In genomic region chr5:32210151-32210550, GRCh38 we compare ENCODE assay signal across 19 cellular contexts. TPM values are rescaled to one million over a fixed set of nuclear protein-coding genes. Genes with fewer than 3 reads are reported as not detected.
DNase-seq lines count a peak whose midpoint lies in the region; ATAC-seq lines count a peak whose summit lies in the region.
"Had no signal": no experiment of that assay in that cellular context is flagged by ENCODE, and none has a peak within 500 bp of the region (broad histone marks: within the 10 kb centered on the region; RNA-seq: fewer than 3 reads in every experiment).

No MANE protein-coding gene starts in this region.

- no peak for DNase-seq in activated naive CD4-positive, alpha-beta T cell treated with anti-CD3 and anti-CD28 coated beads, Interleukin-2, amount 50 U/mL, for 16 hours
- DNase-seq in NCI-H146 (lab: John Stamatoyannopoulos, UW), result peak; percentile 42
- no peak for DNase-seq in activated naive CD8-positive, alpha-beta T cell treated with anti-CD3 and anti-CD28 coated beads for 36 hours
- no peak for DNase-seq in stimulated activated CD4-positive, alpha-beta T cell treated with anti-CD3 and anti-CD28 coated beads, Interleukin-4, amount 100 ng/mL, for 4 hours
- DNase-seq in middle frontal gyrus (ENCODE audit: extremely low spot score, low spot score), result no peak
- DNase-seq in KBM-7, result no peak
- DNase-seq: activated CD4-positive, CD25-positive, alpha-beta regulatory T cell treated with anti-CD3 and anti-CD28 coated beads, Interleukin-2, amount 50 U/mL, for 72 hours; aorta; COR-L47; effector memory CD8-positive, alpha-beta T cell; head of caudate nucleus; left ventricle myocardium inferior; NCI-H187; NCI-H510A treated with DMSO at 0.1 percent for 48 hours; OCI-M1; SIG-M5; T-helper 9 cell had no signal

- peak overlapping the region; percentile 82 for H3K27ac Mint-ChIP-seq in activated naive CD4-positive, alpha-beta T cell treated with anti-CD3 and anti-CD28 coated beads, Interleukin-2, amount 50 U/mL, for 24 hours
- H3K27ac Mint-ChIP-seq in activated naive CD8-positive, alpha-beta T cell treated with anti-CD3 and anti-CD28 coated beads for 36 hours, result peak overlapping the region; percentile 72
- H3K27ac Mint-ChIP-seq in stimulated activated memory B cell treated with anti-CD40 and anti-IgM and Interleukin-4, amounts not matched to agents 10 μg/mL and 1 μg/mL and 100 μg/mL, for 72 hours, result peak overlapping the region; percentile 83
- H3K27ac Mint-ChIP-seq: effector memory CD8-positive, alpha-beta T cell had no signal

- ATAC-seq in stimulated activated memory B cell treated with anti-CD40 and anti-IgM and Interleukin-4, amounts not matched to agents 10 μg/mL and 1 μg/mL and 100 μg/mL, for 72 hours, result no peak
- ATAC-seq: effector memory CD8-positive, alpha-beta T cell had no signal

- H3K9me3 Mint-ChIP-seq in activated naive CD4-positive, alpha-beta T cell treated with anti-CD3 and anti-CD28 coated beads, Interleukin-2, amount 50 U/mL, for 24 hours, result no peaks in the 10 kb centered on the region
- no peaks in the 10 kb centered on the region for H3K9me3 Mint-ChIP-seq in activated naive CD8-positive, alpha-beta T cell treated with anti-CD3 and anti-CD28 coated beads for 36 hours
- H3K9me3 Mint-ChIP-seq in stimulated activated memory B cell treated with anti-CD40 and anti-IgM and Interleukin-4, amounts not matched to agents 10 μg/mL and 1 μg/mL and 100 μg/mL, for 72 hours, result no peaks in the 10 kb centered on the region
- H3K9me3 Mint-ChIP-seq: effector memory CD8-positive, alpha-beta T cell had no signal

- H3K4me3 Mint-ChIP-seq in activated naive CD4-positive, alpha-beta T cell treated with anti-CD3 and anti-CD28 coated beads, Interleukin-2, amount 50 U/mL, for 24 hours, result no peak overlapping the region
- H3K4me3 Mint-ChIP-seq in activated naive CD8-positive, alpha-beta T cell treated with anti-CD3 and anti-CD28 coated beads for 36 hours, result no peak overlapping the region
- H3K4me3 Mint-ChIP-seq in stimulated activated memory B cell treated with anti-CD40 and anti-IgM and Interleukin-4, amounts not matched to agents 10 μg/mL and 1 μg/mL and 100 μg/mL, for 72 hours, result no peak overlapping the region
- H3K4me3 Mint-ChIP-seq: effector memory CD8-positive, alpha-beta T cell had no signal

- in situ Hi-C loops in KBM-7 (cut with MboI; ENCODE audit: low pct_unique_long_range_greater_than_20kb, low sequenced_read_pairs), result no loop called here

- H3K36me3 Mint-ChIP-seq in activated naive CD4-positive, alpha-beta T cell treated with anti-CD3 and anti-CD28 coated beads, Interleukin-2, amount 50 U/mL, for 24 hours, result no peaks in the 10 kb centered on the region
- H3K36me3 Mint-ChIP-seq in activated naive CD8-positive, alpha-beta T cell treated with anti-CD3 and anti-CD28 coated beads for 36 hours, result no peaks in the 10 kb centered on the region
- no peaks in the 10 kb centered on the region for H3K36me3 Mint-ChIP-seq in stimulated activated memory B cell treated with anti-CD40 and anti-IgM and Interleukin-4, amounts not matched to agents 10 μg/mL and 1 μg/mL and 100 μg/mL, for 72 hours

- peaks cover 7% of the 10 kb centered on the region for H3K4me1 Mint-ChIP-seq in activated naive CD4-positive, alpha-beta T cell treated with anti-CD3 and anti-CD28 coated beads, Interleukin-2, amount 50 U/mL, for 24 hours
- H3K4me1 Mint-ChIP-seq in activated naive CD8-positive, alpha-beta T cell treated with anti-CD3 and anti-CD28 coated beads for 36 hours, result peaks cover 10% of the 10 kb centered on the region
- H3K4me1 Mint-ChIP-seq in stimulated activated memory B cell treated with anti-CD40 and anti-IgM and Interleukin-4, amounts not matched to agents 10 μg/mL and 1 μg/mL and 100 μg/mL, for 72 hours, result peaks cover 22% of the 10 kb centered on the region

- H3K27me3 Mint-ChIP-seq in activated naive CD4-positive, alpha-beta T cell treated with anti-CD3 and anti-CD28 coated beads, Interleukin-2, amount 50 U/mL, for 24 hours, result no peaks in the 10 kb centered on the region
- H3K27me3 Mint-ChIP-seq in activated naive CD8-positive, alpha-beta T cell treated with anti-CD3 and anti-CD28 coated beads for 36 hours, result peaks cover 3% of the 10 kb centered on the region
- no peaks in the 10 kb centered on the region for H3K27me3 Mint-ChIP-seq in stimulated activated memory B cell treated with anti-CD40 and anti-IgM and Interleukin-4, amounts not matched to agents 10 μg/mL and 1 μg/mL and 100 μg/mL, for 72 hours

RNA-seq across cellular contexts. Expression of gene GOLPH3, which starts 36.0 kb away (rescaled TPM):
- 10 to 100 TPM; 68.0 to 72.6 TPM for total RNA-seq in activated naive CD8-positive, alpha-beta T cell treated with anti-CD3 and anti-CD28 coated beads for 36 hours
